8 cellular contexts compared by ENCODE assay signal in the genomic region with DNA sequence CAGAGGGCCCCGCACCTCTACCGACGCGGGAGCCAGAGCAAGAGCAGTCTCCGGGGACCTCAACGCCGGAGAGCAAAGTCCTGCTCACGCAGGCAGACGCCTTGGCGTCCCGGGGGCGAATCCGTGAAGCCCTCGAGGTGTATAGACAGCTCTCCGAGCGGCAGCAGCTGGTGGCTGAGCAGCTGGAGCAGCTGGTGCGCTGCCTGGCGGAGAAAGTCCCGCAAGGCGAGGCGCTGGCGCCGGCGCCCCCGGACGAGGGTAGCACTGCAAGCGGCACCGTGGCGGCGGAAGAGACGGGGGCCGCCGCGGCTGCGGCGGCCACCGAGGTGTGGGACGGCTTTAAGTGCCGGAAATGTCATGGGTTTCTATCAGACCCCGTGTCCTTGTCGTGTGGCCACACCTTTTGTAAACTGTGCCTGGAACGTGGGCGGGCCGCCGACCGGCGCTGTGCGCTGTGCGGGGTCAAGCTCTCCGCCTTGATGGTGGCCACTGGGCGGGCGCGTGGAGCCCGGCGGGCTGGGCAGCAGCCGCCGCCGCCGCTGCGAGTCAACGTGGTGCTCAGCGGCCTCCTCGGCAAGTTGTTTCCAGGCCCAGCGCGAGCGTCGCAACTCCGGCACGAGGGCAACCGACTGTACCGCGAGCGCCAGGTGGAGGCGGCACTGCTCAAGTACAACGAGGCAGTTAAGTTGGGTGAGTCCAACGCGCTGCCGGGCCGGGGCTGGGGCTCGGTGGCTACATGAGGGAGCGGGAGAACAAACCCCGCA. TPM values are rescaled to one million over a fixed set of nuclear protein-coding genes. Genes with fewer than 3 reads are reported as not detected.
DNase-seq lines count a peak whose midpoint lies in the region.

No MANE protein-coding gene starts in this region.

- H3K23ac ChIP-seq in trophoblast cell (ENCODE audit: low read length) = no peak overlapping the region

- H3K4ac ChIP-seq in trophoblast cell (ENCODE audit: low read depth, low read length) = no peak overlapping the region

- DNase-seq in GM23248 = peak; percentile 53
- DNase-seq in NOMO-1 treated with DMSO at 0.1 percent for 48 hours (lab: John Stamatoyannopoulos, UW; ENCODE audit: unreplicated experiment) = peak; percentile 28
- DNase-seq in activated T-helper 2 cell treated with anti-CD3 and anti-CD28 coated beads, Interferon-gamma antibody, Interleukin-2, Interleukin-4, amounts not matched to agents 10 μg/mL and 5 μg/mL and 100 μg/mL, durations not matched to agents 14 hours and 24 hours and 36 hours (ENCODE audit: low spot score) = peak; percentile 8
- peak; percentile 55 for DNase-seq in germinal center (ENCODE audit: low spot score)
- DNase-seq in trophoblast cell = peak; percentile 2 to 6
- DNase-seq in GM19238 (ENCODE audit: insufficient read length, low spot score) = no peak
- DNase-seq in AML-193 (lab: John Stamatoyannopoulos, UW) = no peak

- H3K27ac Mint-ChIP-seq in activated T-helper 2 cell treated with anti-CD3 and anti-CD28 coated beads, Interferon-gamma antibody, Interleukin-2, Interleukin-4, amounts not matched to agents 10 μg/mL and 5 μg/mL and 100 μg/mL, durations not matched to agents 14 hours and 24 hours and 36 hours = no peak overlapping the region

- H4K8ac ChIP-seq in trophoblast cell (ENCODE audit: low read depth, low read length) = no peak overlapping the region

- H3K79me2 ChIP-seq in GM23248 (ENCODE audit: insufficient read depth) (no peaks in the 10 kb centered on the region), trophoblast cell (ENCODE audit: control insufficient read depth, insufficient read depth, low read length, poor library complexity) (no peaks in the 10 kb centered on the region)

- no peak overlapping the region for H4K91ac ChIP-seq in trophoblast cell (ENCODE audit: low read depth, low read length)

- peaks cover 12 to 35% (median 29%) of the 10 kb centered on the region in 11 experiments for H3K36me3 ChIP-seq in BLaER1 treated with 17β-estradiol and CSF1 and Interleukin-3, amounts not matched to agents 10 nM and 100 nM
- H3K36me3 ChIP-seq in GM23248 (ENCODE audit: low read depth) = no peaks in the 10 kb centered on the region
- no peaks in the 10 kb centered on the region for H3K36me3 ChIP-seq in trophoblast cell (ENCODE audit: control insufficient read depth in 1 of 2, insufficient read depth in 2 of 2, low read length in 2 of 2)

- peak overlapping the region; percentile 76 for H3K4me3 Mint-ChIP-seq in activated T-helper 2 cell treated with anti-CD3 and anti-CD28 coated beads, Interferon-gamma antibody, Interleukin-2, Interleukin-4, amounts not matched to agents 10 μg/mL and 5 μg/mL and 100 μg/mL, durations not matched to agents 14 hours and 24 hours and 36 hours (ENCODE audit: low read depth)

- no peak overlapping the region for H3K14ac ChIP-seq in trophoblast cell (ENCODE audit: low read length)

- WGBS in GM23248 (ENCODE audit: low coverage in 1 of 2, low lambda C conversion rate in 2 of 2, missing lambda C conversion rate in 2 of 2), 2 experiments = 1% methylated on average over 12 to 43 of the region's 82 CpGs
- no CpG with 5 or more reads among the region's 82 CpGs for WGBS in trophoblast cell (ENCODE audit: extremely low coverage, insufficient coverage, insufficient read length)

- in situ Hi-C loops in GM23248 (cut with MboI) = no loop called here

- H2AFZ ChIP-seq in GM23248 = peak overlapping the region; percentile 66
- no peak overlapping the region for H2AFZ ChIP-seq in trophoblast cell (ENCODE audit: insufficient read depth, low read length, poor library complexity)

- peak overlapping the region; percentile 65 to 97 (median 94) for H3K27ac ChIP-seq in BLaER1 treated with 17β-estradiol and CSF1 and Interleukin-3, amounts not matched to agents 10 nM and 100 nM
- no peak overlapping the region for H3K27ac ChIP-seq in GM23248
- H3K27ac ChIP-seq in trophoblast cell (ENCODE audit: low read depth, low read length) = no peak overlapping the region

- H3K18ac ChIP-seq in trophoblast cell (ENCODE audit: low read length) = no peak overlapping the region

- no peak overlapping the region for H2BK12ac ChIP-seq in trophoblast cell (ENCODE audit: low read length)

- no peak overlapping the region for H4K12ac ChIP-seq in trophoblast cell (ENCODE audit: low read depth, low read length)

- H3K9me2 ChIP-seq in GM23248 (ENCODE audit: insufficient read depth) = no peaks in the 10 kb centered on the region

- peaks cover 48% of the 10 kb centered on the region for H3K27me3 Mint-ChIP-seq in activated T-helper 2 cell treated with anti-CD3 and anti-CD28 coated beads, Interferon-gamma antibody, Interleukin-2, Interleukin-4, amounts not matched to agents 10 μg/mL and 5 μg/mL and 100 μg/mL, durations not matched to agents 14 hours and 24 hours and 36 hours (ENCODE audit: low read depth)

- H2BK5ac ChIP-seq in trophoblast cell (ENCODE audit: low read depth, low read length, poor library complexity) = no peak overlapping the region

- H3K4me1 Mint-ChIP-seq in activated T-helper 2 cell treated with anti-CD3 and anti-CD28 coated beads, Interferon-gamma antibody, Interleukin-2, Interleukin-4, amounts not matched to agents 10 μg/mL and 5 μg/mL and 100 μg/mL, durations not matched to agents 14 hours and 24 hours and 36 hours (ENCODE audit: low read depth) = peaks cover 5% of the 10 kb centered on the region

- peak overlapping the region; percentile 87 to 95 (median 91) for H3K9ac ChIP-seq in BLaER1 treated with 17β-estradiol and CSF1 and Interleukin-3, amounts not matched to agents 10 nM and 100 nM
- H3K9ac ChIP-seq in GM23248 (no peak overlapping the region), trophoblast cell (ENCODE audit: low read length) (no peak overlapping the region)

- H3K9me3 Mint-ChIP-seq in activated T-helper 2 cell treated with anti-CD3 and anti-CD28 coated beads, Interferon-gamma antibody, Interleukin-2, Interleukin-4, amounts not matched to agents 10 μg/mL and 5 μg/mL and 100 μg/mL, durations not matched to agents 14 hours and 24 hours and 36 hours = no peaks in the 10 kb centered on the region

- H2AK5ac ChIP-seq in trophoblast cell (ENCODE audit: low read length) = no peak overlapping the region

- no peaks in the 10 kb centered on the region for H3K79me1 ChIP-seq in trophoblast cell (ENCODE audit: low read length)

- H4K20me1 ChIP-seq in BLaER1 treated with 17β-estradiol and CSF1 and Interleukin-3, amounts not matched to agents 10 nM and 100 nM = peaks cover 34 to 46% (median 36%) of the 10 kb centered on the region in 11 experiments; a peak in 21 of 22 replicates
- H4K20me1 ChIP-seq in GM23248 (ENCODE audit: insufficient read depth) = no peaks in the 10 kb centered on the region

- no peaks in the 10 kb centered on the region for H3F3A ChIP-seq in GM23248 (ENCODE audit: insufficient read depth)

- no peak overlapping the region for H2BK120ac ChIP-seq in trophoblast cell (ENCODE audit: insufficient read depth, low read length, poor library complexity)

- H3K4me1 ChIP-seq in BLaER1 treated with 17β-estradiol and CSF1 and Interleukin-3, amounts not matched to agents 10 nM and 100 nM = peaks cover 26 to 45% (median 41%) of the 10 kb centered on the region in 10 experiments
- H3K4me1 ChIP-seq in GM23248 (ENCODE audit: insufficient read depth) (no peaks in the 10 kb centered on the region), trophoblast cell (ENCODE audit: control insufficient read depth in 1 of 2, insufficient read depth in 2 of 2, low read length in 2 of 2) (peaks cover 4 to 14% of the 10 kb centered on the region in 2 experiments)

- H3K4me3 ChIP-seq in BLaER1 treated with 17β-estradiol and CSF1 and Interleukin-3, amounts not matched to agents 10 nM and 100 nM = peak overlapping the region; percentile 63 to 87 (median 79)
- peak overlapping the region; percentile 32 for H3K4me3 ChIP-seq in GM23248
- H3K4me3 ChIP-seq in trophoblast cell (ENCODE audit: low read depth, low read length) = no peak overlapping the region

- H3K4me2 ChIP-seq in BLaER1 treated with 17β-estradiol and CSF1 and Interleukin-3, amounts not matched to agents 10 nM and 100 nM = peak overlapping the region; percentile 77 to 91 (median 86)
- H3K4me2 ChIP-seq in GM23248 (ENCODE audit: unreplicated experiment) = peak overlapping the region; percentile 85
- peak overlapping the region; percentile 56 for H3K4me2 ChIP-seq in trophoblast cell (ENCODE audit: low read length)

- H3K9me3 ChIP-seq in BLaER1 treated with 17β-estradiol and CSF1 and Interleukin-3, amounts not matched to agents 10 nM and 100 nM (replicated peaks in 1 of 11) = peaks cover 10 to 32% (median 29%) of the 10 kb centered on the region in 11 experiments; a peak in 21 of 22 replicates
- H3K9me3 ChIP-seq in GM23248 (ENCODE audit: low read depth) (no peaks in the 10 kb centered on the region), trophoblast cell (ENCODE audit: insufficient read depth, low read depth, low read length) (no peaks in the 10 kb centered on the region)

- intact Hi-C loops in activated T-helper 2 cell treated with anti-CD3 and anti-CD28 coated beads, Interferon-gamma antibody, Interleukin-2, Interleukin-4, amounts not matched to agents 10 μg/mL and 5 μg/mL and 100 μg/mL, durations not matched to agents 14 hours and 24 hours and 36 hours (cut with micrococcal nuclease) = no loop called here

- H3K27me3 ChIP-seq in BLaER1 treated with 17β-estradiol and CSF1 and Interleukin-3, amounts not matched to agents 10 nM and 100 nM = peaks cover 0 to 18% (median 11%) of the 10 kb centered on the region in 11 experiments; a peak in 16 of 22 replicates
- peaks cover 10% of the 10 kb centered on the region for H3K27me3 ChIP-seq in GM23248 (replicated peaks; ENCODE audit: insufficient read depth)
- peaks cover 37% of the 10 kb centered on the region for H3K27me3 ChIP-seq in trophoblast cell (ENCODE audit: insufficient read depth, low read length)

- H3K36me3 Mint-ChIP-seq in activated T-helper 2 cell treated with anti-CD3 and anti-CD28 coated beads, Interferon-gamma antibody, Interleukin-2, Interleukin-4, amounts not matched to agents 10 μg/mL and 5 μg/mL and 100 μg/mL, durations not matched to agents 14 hours and 24 hours and 36 hours (ENCODE audit: low read depth) = no peaks in the 10 kb centered on the region

RNA-seq across cellular contexts. Expression of a gene that starts 0.7 kb away (rescaled TPM):
- total RNA-seq in GM23248 (2014; rRNA removed; shearing (Covaris generic)) = 0.54 TPM in 1 of 2 replicates, not detected in the other
- polyA plus RNA-seq in GM23248 (2016; fragmentation: Nextera tagmentation; extraction: Ambion mirVana) = not detected in 2 replicates
- total RNA-seq in activated T-helper 2 cell treated with anti-CD3 and anti-CD28 coated beads, Interferon-gamma antibody, Interleukin-2, Interleukin-4, amounts not matched to agents 10 μg/mL and 5 μg/mL and 100 μg/mL, durations not matched to agents 14 hours and 24 hours and 36 hours = 0.46 and 0.62 TPM in 2 replicates
- 0.07 and 0.08 TPM in 2 replicates for polyA plus RNA-seq in trophoblast cell (2013)

Comparison
In these comparisons a context has a peak if more than half of its experiments do, and no peak if none do; other contexts are left out.
1. H3K27ac ChIP-seq: peak in BLaER1 treated with 17β-estradiol and CSF1 and Interleukin-3, amounts not matched to agents 10 nM and 100 nM (11 of 11); none in GM23248 (single experiment) and trophoblast cell (single experiment).
2. H3K9ac ChIP-seq: peak in BLaER1 treated with 17β-estradiol and CSF1 and Interleukin-3, amounts not matched to agents 10 nM and 100 nM (11 of 11); none in GM23248 (single experiment) and trophoblast cell (single experiment).
3. DNase-seq: peak in GM23248 (single experiment), NOMO-1 treated with DMSO at 0.1 percent for 48 hours (single experiment), activated T-helper 2 cell treated with anti-CD3 and anti-CD28 coated beads, Interferon-gamma antibody, Interleukin-2, Interleukin-4, amounts not matched to agents 10 μg/mL and 5 μg/mL and 100 μg/mL, durations not matched to agents 14 hours and 24 hours and 36 hours (single experiment), germinal center (single experiment) and trophoblast cell (2 of 2); none in GM19238 (single experiment) and AML-193 (0 of 2).
4. Peak in every context shown above with its lines, with median percentiles within 50 percentile points of each other: H3K4me2 ChIP-seq.